Comparison of ENCODE assay signal across 12 cellular contexts in genomic region chr12:113271466-113271852, GRCh38. TPM values are rescaled to one million over a fixed set of nuclear protein-coding genes. Genes with fewer than 3 reads are reported as not detected.
DNase-seq lines count a peak whose midpoint lies in the region; ATAC-seq, FAIRE-seq and TF ChIP-seq lines count a peak whose summit lies in the region.
"Had no signal": no experiment of that assay in that cellular context is flagged by ENCODE, and none has a peak within 500 bp of the region (broad histone marks: within the 10 kb centered on the region; RNA-seq: fewer than 3 reads in every experiment).

No MANE protein-coding gene starts in this region.

- in situ Hi-C loops in GM23248 (cut with MboI) (no loop called here), K562 (cut with MboI) (no loop called here)

- TF ChIP-seq EP300 in K562 (IDR thresholded peaks at IDR 0.05; ENCODE audit: low read length), result no peak

- POLR2A ChIA-PET in K562 (lab: Yijun Ruan, JAX), result interaction anchor here (0.8 to 2.2 kb wide), 3 partner anchors 10 to 151 kb away, joined by 3 to 5 read pairs (median 3); partner anchors contain the start of gene SDSL

- peaks cover 14% of the 10 kb centered on the region; the same call in 1 of the 2 replicates for H3F3A ChIP-seq in GM23248 (ENCODE audit: insufficient read depth)

- H3K4me3 ChIP-seq in GM23248 (peak overlapping the region; percentile 56), K562 (no peak overlapping the region), liver (ENCODE audit: low read depth in 1 of 3, low read length in 3 of 3) (no peak overlapping the region)

- H3K36me3 ChIP-seq in GM23248 (ENCODE audit: low read depth) (no peaks in the 10 kb centered on the region), K562 (ENCODE audit: control insufficient read depth, insufficient read depth, low read length) (peaks cover 47% of the 10 kb centered on the region; the same call in 2 of the 3 replicates), liver (ENCODE audit: control insufficient read depth in 4 of 4, insufficient read depth in 3 of 4, low read depth in 1 of 4, low read length in 3 of 4) (peaks cover 1 to 27% (median 15%) of the 10 kb centered on the region in 4 donors)

- peak overlapping the region; percentile 85 for H3K4me2 ChIP-seq in GM23248 (ENCODE audit: unreplicated experiment)
- no peak overlapping the region for H3K4me2 ChIP-seq in K562 (ENCODE audit: insufficient read depth, low read length)

- H3K36me3 Mint-ChIP-seq in stimulated activated effector memory CD8-positive, alpha-beta T cell treated with anti-CD3 and anti-CD28 coated beads, Interleukin-12 subunit alpha, Interleukin-12 subunit beta, amount 100 ng/mL, for 72 hours, result peaks cover 7% of the 10 kb centered on the region
- H3K36me3 Mint-ChIP-seq: natural killer cell treated with Interleukin-12 subunit alpha and Interleukin-12 subunit beta and Interleukin-15 and Interleukin-18, amount 100 ng/mL, for 72 hours had no signal

- intact Hi-C loops in K562 (cut with micrococcal nuclease), result no loop called here

- H3K27me3 ChIP-seq in GM23248 (replicated peaks; ENCODE audit: insufficient read depth), result no peaks in the 10 kb centered on the region
- no peaks in the 10 kb centered on the region for H3K27me3 ChIP-seq in K562 (ENCODE audit: control insufficient read depth in 2 of 2, insufficient read depth in 2 of 2, low read length in 2 of 2)
- H3K27me3 ChIP-seq in liver (ENCODE audit: control insufficient read depth in 4 of 4, insufficient read depth in 4 of 4, low read length in 3 of 4), result no peaks in the 10 kb centered on the region

- no peak overlapping the region for H3K27ac Mint-ChIP-seq in stimulated activated effector memory CD8-positive, alpha-beta T cell treated with anti-CD3 and anti-CD28 coated beads, Interleukin-12 subunit alpha, Interleukin-12 subunit beta, amount 100 ng/mL, for 72 hours
- H3K27ac Mint-ChIP-seq: CD4-positive, alpha-beta memory T cell; natural killer cell treated with Interleukin-12 subunit alpha and Interleukin-12 subunit beta and Interleukin-15 and Interleukin-18, amount 100 ng/mL, for 72 hours had no signal

- no peaks in the 10 kb centered on the region for H3K9me2 ChIP-seq in GM23248 (ENCODE audit: insufficient read depth)

- DNase-seq in GM23248 (no peak), K562 (ENCODE audit: extremely low read depth in 1 of 4, low spot score in 3 of 4) (no peak), globus pallidus (ENCODE audit: low spot score) (no peak), hypothalamus (lab: John Stamatoyannopoulos, UW) (no peak), A172 (ENCODE audit: low spot score) (no peak)
- DNase-seq in stimulated activated effector memory CD8-positive, alpha-beta T cell treated with anti-CD3 and anti-CD28 coated beads, Interleukin-12 subunit alpha, Interleukin-12 subunit beta, amount 100 ng/mL, for 72 hours (ENCODE audit: low spot score in 2 of 2), result no peak
- DNase-seq: CD4-positive, alpha-beta memory T cell; NCI-H1417 treated with DMSO at 0.1 percent for 48 hours had no signal

- H3K9me1 ChIP-seq in K562 (ENCODE audit: control insufficient read depth, insufficient read depth, low read length), result no peaks in the 10 kb centered on the region

- H3K9me3 Mint-ChIP-seq in stimulated activated effector memory CD8-positive, alpha-beta T cell treated with anti-CD3 and anti-CD28 coated beads, Interleukin-12 subunit alpha, Interleukin-12 subunit beta, amount 100 ng/mL, for 72 hours, result no peaks in the 10 kb centered on the region
- H3K9me3 Mint-ChIP-seq: CD4-positive, alpha-beta memory T cell; natural killer cell treated with Interleukin-12 subunit alpha and Interleukin-12 subunit beta and Interleukin-15 and Interleukin-18, amount 100 ng/mL, for 72 hours had no signal

- WGBS in GM23248 (ENCODE audit: low coverage in 1 of 2, low lambda C conversion rate in 2 of 2, missing lambda C conversion rate in 2 of 2), 2 experiments, result 51 to 57% methylated on average over 10 of the region's 10 CpGs
- WGBS in K562 (ENCODE audit: insufficient coverage, low coverage, missing lambda C conversion rate), result 42% methylated on average over 10 of the region's 10 CpGs
- WGBS in liver, result 87% methylated on average over 10 of the region's 10 CpGs

- H3K79me2 ChIP-seq in GM23248 (ENCODE audit: insufficient read depth) (no peaks in the 10 kb centered on the region), K562 (ENCODE audit: control insufficient read depth, insufficient read depth, low read length) (no peaks in the 10 kb centered on the region)

- peaks cover 16% of the 10 kb centered on the region for H3K4me1 ChIP-seq in GM23248 (ENCODE audit: insufficient read depth)
- H3K4me1 ChIP-seq in K562 (replicated peaks in 1 of 2; ENCODE audit: control insufficient read depth in 2 of 2, insufficient read depth in 2 of 2, low read length in 2 of 2), result peaks cover 13 to 16% of the 10 kb centered on the region in 2 experiments
- peaks cover 8 to 20% (median 14%) of the 10 kb centered on the region in 4 donors for H3K4me1 ChIP-seq in liver (ENCODE audit: control insufficient read depth in 4 of 4, insufficient read depth in 4 of 4, low read length in 3 of 4)

- ATAC-seq in K562, result peak; percentile 47; the same call in 2 of the 3 replicates
- ATAC-seq in stimulated activated effector memory CD8-positive, alpha-beta T cell treated with anti-CD3 and anti-CD28 coated beads, Interleukin-12 subunit alpha, Interleukin-12 subunit beta, amount 100 ng/mL, for 72 hours, result peak; percentile 17
- no peak for ATAC-seq in HG02571 (IDR thresholded peaks at IDR 0.05; ENCODE audit: unreplicated experiment)
- ATAC-seq: natural killer cell treated with Interleukin-12 subunit alpha and Interleukin-12 subunit beta and Interleukin-15 and Interleukin-18, amount 100 ng/mL, for 72 hours had no signal

- no TSS peak for BruUV-seq in K562 (replicated peaks; lab: Mats Ljungman, UMichigan)

- peak overlapping the region; percentile 72 for H3K27ac ChIP-seq in GM23248
- H3K27ac ChIP-seq in K562 (ENCODE audit: extremely low read depth, low read depth, low read length), result peak overlapping the region; percentile 34; the same call in 2 of the 3 replicates
- H3K27ac ChIP-seq in liver (ENCODE audit: low read depth in 1 of 2, low read length in 2 of 2), result peak overlapping the region; percentile 14 to 43

- no peak for FAIRE-seq in K562 (lab: Jason Lieb, UNC)
- FAIRE-seq: colon had no signal

- H3K4me1 Mint-ChIP-seq in stimulated activated effector memory CD8-positive, alpha-beta T cell treated with anti-CD3 and anti-CD28 coated beads, Interleukin-12 subunit alpha, Interleukin-12 subunit beta, amount 100 ng/mL, for 72 hours, result peaks cover 12% of the 10 kb centered on the region

- no peak for TF ChIP-seq POLR2A in K562 (conservative IDR thresholded peaks at IDR 0.05)

- H4K20me1 ChIP-seq in GM23248 (ENCODE audit: insufficient read depth) (no peaks in the 10 kb centered on the region), K562 (replicated peaks; ENCODE audit: control insufficient read depth, insufficient read depth, low read length) (no peaks in the 10 kb centered on the region)

- H3K9ac ChIP-seq in GM23248 (peak overlapping the region; percentile 62), K562 (ENCODE audit: insufficient read depth in 1 of 2, low read depth in 2 of 2, low read length in 2 of 2) (peak overlapping the region in 1 of 2 experiments; percentile 73; a peak in 2 of 4 replicates), liver (ENCODE audit: low read depth in 1 of 2, low read length in 2 of 2) (no peak overlapping the region)

- H3K9me3 ChIP-seq in GM23248 (ENCODE audit: low read depth) (no peaks in the 10 kb centered on the region), K562 (replicated peaks; ENCODE audit: control insufficient read depth, insufficient read depth, low read depth, low read length) (no peaks in the 10 kb centered on the region), liver (ENCODE audit: control insufficient read depth in 4 of 4, low read length in 3 of 4) (no peaks in the 10 kb centered on the region)

- H2AFZ ChIP-seq in GM23248 (peak overlapping the region; percentile 78), K562 (ENCODE audit: low read depth, low read length) (peak overlapping the region; percentile 65)

- TF ChIP-seq CTCF in K562 (IDR thresholded peaks at IDR 0.05 in 2 of 3, conservative IDR thresholded peaks at IDR 0.05 in 1 of 3; ENCODE audit: insufficient read depth in 2 of 3, low read depth in 1 of 3, low read length in 3 of 3) (no peak), liver (IDR thresholded peaks at IDR 0.05; ENCODE audit: low read depth, low read length, missing input control) (no peak)

- no peak overlapping the region for H3K4me3 Mint-ChIP-seq in stimulated activated effector memory CD8-positive, alpha-beta T cell treated with anti-CD3 and anti-CD28 coated beads, Interleukin-12 subunit alpha, Interleukin-12 subunit beta, amount 100 ng/mL, for 72 hours
- H3K4me3 Mint-ChIP-seq: CD4-positive, alpha-beta memory T cell; natural killer cell treated with Interleukin-12 subunit alpha and Interleukin-12 subunit beta and Interleukin-15 and Interleukin-18, amount 100 ng/mL, for 72 hours had no signal

- CTCF ChIA-PET in K562 (lab: Yijun Ruan, JAX; ENCODE audit: low intra/inter-chr PET ratio), result no interaction called here

- TF ChIP-seq RAD21 in K562 (CRISPR knock-in tag; conservative IDR thresholded peaks at IDR 0.05 in 1 of 2, IDR thresholded peaks at IDR 0.05 in 1 of 2), result no peak
- TF ChIP-seq RAD21 in liver (IDR thresholded peaks at IDR 0.05), result no peak

RNA-seq across cellular contexts. Expression of gene TPCN1, which starts 50.2 kb away (rescaled TPM):
- 9.0 and 11.6 TPM in 2 replicates for total RNA-seq in GM23248 (2014; rRNA removed; shearing (Covaris generic))
- polyA plus RNA-seq in GM23248 (2016; fragmentation: Nextera tagmentation; extraction: Ambion mirVana) (15.9 and 17.6 TPM in 2 replicates), K562 (2011; rRNA removed) (12.8 and 18.9 TPM in 2 replicates), K562 (2014; fragmentation: Illumina TruSeq; extraction: Trizol) (16.2 and 17.0 TPM in 2 replicates), K562 (2014; fragmentation: Nextera tagmentation; extraction: Ambion mirVana) (1 to 10 TPM in 1 of 2 experiments, under 1 TPM in 1; 0.80 to 1.1 TPM), K562 (2014; rRNA removed) (19.2 and 19.3 TPM in 2 replicates), liver (10 to 100 TPM in 1 of 2 donors, 1 to 10 TPM in 1; 8.6 to 16.4 TPM)
- 112 and 252 TPM in 2 replicates for total RNA-seq in K562 (2011; cell fraction: chromatin; rRNA removed; ENCODE audit: low replicate concordance)
- 110 and 123 TPM in 2 replicates for total RNA-seq in K562 (2011; cell fraction: nucleolus; rRNA removed)
- 98.7 and 108 TPM in 2 replicates for total RNA-seq in K562 (2011; cell fraction: nucleoplasm; rRNA removed)
- total RNA-seq in K562 (2014; rRNA removed) (6.4 and 9.2 TPM in 2 replicates), K562 (2014; rRNA removed; fragmentation: Illumina TruSeq; extraction: Trizol) (5.5 and 6.1 TPM in 2 replicates), K562 (2015; rRNA removed; fragmentation: Illumina TruSeq; extraction: Trizol) (7.4 and 7.8 TPM in 2 replicates), K562 (2021) (23.8 and 27.2 TPM in 2 replicates), liver (10 to 100 TPM; 11.1 to 19.2 TPM)
- polyA plus RNA-seq in K562 (2011; cell fraction: cytosol; rRNA removed), result 8.0 and 10.3 TPM in 2 replicates
- polyA plus RNA-seq in K562 (2011; cell fraction: nucleus; rRNA removed), result 137 and 160 TPM in 2 replicates
- 20.9 and 33.9 TPM in 2 replicates for polyA plus RNA-seq in K562 (2012)
- polyA minus RNA-seq in K562 (2011; rRNA and poly(A)+ RNA removed), result 7.8 and 12.1 TPM in 2 replicates
- 17.9 and 21.8 TPM in 2 replicates for polyA minus RNA-seq in K562 (2011; cell fraction: cytosol; rRNA and poly(A)+ RNA removed)
- polyA minus RNA-seq in K562 (2011; cell fraction: nucleus; rRNA and poly(A)+ RNA removed), result 30.6 and 40.4 TPM in 2 replicates
- 8.9 and 13.3 TPM in 2 replicates for total RNA-seq in A172 (2014; rRNA removed; shearing (Covaris generic))
